ENCODE assay signal across 8 cellular contexts in the genomic region with DNA sequence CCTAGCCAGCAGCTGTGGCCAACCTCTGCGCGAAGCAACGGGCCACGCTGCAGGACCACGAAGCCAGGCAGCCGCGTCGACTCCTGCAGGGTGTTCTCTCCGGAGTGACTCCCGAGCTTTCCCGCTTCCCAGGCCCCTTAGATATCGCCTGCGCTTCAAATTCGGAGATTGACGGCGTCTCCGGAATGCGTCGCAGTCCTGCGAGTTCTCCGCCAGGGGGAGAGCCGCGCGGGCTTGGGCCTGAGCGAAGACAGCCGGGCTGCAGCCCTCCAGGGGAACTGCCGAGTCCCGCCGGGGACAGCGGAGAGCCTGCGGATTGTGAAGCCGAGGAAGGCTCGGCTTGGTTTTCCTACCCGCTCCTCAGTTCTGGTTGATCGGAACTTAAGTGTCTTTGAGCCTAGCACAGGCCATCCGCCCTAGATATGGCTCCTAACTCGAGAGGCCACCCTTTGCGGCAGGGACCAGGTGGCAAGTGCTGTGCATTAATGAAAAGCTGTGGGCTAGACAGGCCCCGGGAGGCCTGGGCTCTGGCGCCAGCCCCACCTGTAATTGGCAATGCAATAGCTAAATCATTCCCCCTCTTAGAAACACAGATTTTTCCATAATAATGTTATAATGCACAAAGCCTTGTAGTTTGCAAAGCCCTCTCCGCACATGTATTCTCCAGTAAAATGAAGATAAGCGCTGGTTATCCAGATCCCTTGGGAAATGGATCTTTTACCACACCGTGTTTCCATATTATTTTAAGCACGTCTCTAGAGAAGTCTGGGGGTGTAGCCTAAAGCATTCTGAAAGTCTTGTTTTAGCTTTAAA. TPM values are rescaled to one million over a fixed set of nuclear protein-coding genes. Genes with fewer than 3 reads are reported as not detected.
DNase-seq lines count a peak whose midpoint lies in the region; FAIRE-seq and TF ChIP-seq lines count a peak whose summit lies in the region.

No MANE protein-coding gene starts in this region.

- TF ChIP-seq CTCF in LNCaP clone FGC (IDR thresholded peaks at IDR 0.05; ENCODE audit: control insufficient read depth, extremely low read depth, insufficient read depth) (peak; percentile 89), neutrophil (IDR thresholded peaks at IDR 0.05) (no peak)

- peaks cover 9% of the 10 kb centered on the region for H3K4me1 Mint-ChIP-seq in activated naive CD4-positive, alpha-beta T cell treated with anti-CD3 and anti-CD28 coated beads for 36 hours (ENCODE audit: low read depth)

- peaks cover 12% of the 10 kb centered on the region for H3K27me3 Mint-ChIP-seq in activated naive CD4-positive, alpha-beta T cell treated with anti-CD3 and anti-CD28 coated beads for 36 hours (ENCODE audit: low read depth)

- intact Hi-C loops in activated naive CD4-positive, alpha-beta T cell treated with anti-CD3 and anti-CD28 coated beads for 36 hours (cut with micrococcal nuclease) = loop anchor here (1.0 to 10.0 kb wide), 6 partner anchors 87 to 929 kb away; partner anchors contain the start of genes CFAP95, PTAR1 and SMC5

- H3K27ac ChIP-seq in neutrophil = no peak overlapping the region
- peak overlapping the region; percentile 88 for H3K27ac ChIP-seq in substantia nigra (ENCODE audit: low read depth, low read length, poor library complexity, severe bottlenecking)

- no peaks in the 10 kb centered on the region for H3K36me3 Mint-ChIP-seq in activated naive CD4-positive, alpha-beta T cell treated with anti-CD3 and anti-CD28 coated beads for 36 hours (ENCODE audit: low read depth)

- no peaks in the 10 kb centered on the region for H3K36me3 ChIP-seq in neutrophil

- H3K4me3 ChIP-seq in LNCaP clone FGC (ENCODE audit: low read depth, low read length) = peak overlapping the region; percentile 63
- H3K4me3 ChIP-seq in neutrophil (ENCODE audit: low read depth in 1 of 2, low read length in 1 of 2) = peak overlapping the region; percentile 52 to 65

- no peaks in the 10 kb centered on the region for H3K9me3 ChIP-seq in neutrophil

- TF ChIP-seq POLR2A in H54 (IDR thresholded peaks at IDR 0.05; ENCODE audit: low read depth, low read length) = no peak

- FAIRE-seq in H54 (lab: Jason Lieb, UNC) = peak; percentile 41

- peaks cover 4 to 12% of the 10 kb centered on the region in 2 experiments for H3K4me1 ChIP-seq in neutrophil (ENCODE audit: control insufficient read depth in 1 of 2, insufficient read depth in 1 of 2, low read depth in 1 of 2, low read length in 1 of 2)

- peak overlapping the region; percentile 72 for H3K4me3 Mint-ChIP-seq in activated naive CD4-positive, alpha-beta T cell treated with anti-CD3 and anti-CD28 coated beads for 36 hours

- DNase-seq in EL (peak; percentile 92), H54 (ENCODE audit: insufficient read length, low spot score) (peak; percentile 92), LNCaP clone FGC (ENCODE audit: low read depth) (peak; percentile 53), SHP77 (lab: John Stamatoyannopoulos, UW) (peak; percentile 60 to 83), germinal center (ENCODE audit: low spot score) (peak; percentile 66), substantia nigra (lab: John Stamatoyannopoulos, UW) (peak in 48 of 49 donors; percentile 18 to 85 (median 74))
- DNase-seq in activated naive CD4-positive, alpha-beta T cell treated with anti-CD3 and anti-CD28 coated beads for 36 hours = peak; percentile 81

- H3K9me3 Mint-ChIP-seq in activated naive CD4-positive, alpha-beta T cell treated with anti-CD3 and anti-CD28 coated beads for 36 hours = no peaks in the 10 kb centered on the region

- peaks cover 96% of the 10 kb centered on the region for H3K27me3 ChIP-seq in neutrophil

- no peak overlapping the region for H3K27ac Mint-ChIP-seq in activated naive CD4-positive, alpha-beta T cell treated with anti-CD3 and anti-CD28 coated beads for 36 hours

- CTCF ChIA-PET in activated naive CD4-positive, alpha-beta T cell treated with anti-CD3 and anti-CD28 coated beads for 36 hours (lab: Charles Lee) = interaction anchor here (0.6 to 2.2 kb wide), 20 partner anchors 10 to 482 kb away, joined by 3 to 8 read pairs (median 3); no protein-coding TSS in a partner anchor

RNA-seq across cellular contexts. Expression of gene APBA1, which starts 0.9 kb away (rescaled TPM):
- total RNA-seq in activated naive CD4-positive, alpha-beta T cell treated with anti-CD3 and anti-CD28 coated beads for 36 hours = under 1 TPM; 0.05 to 0.10 TPM
